ENCODE assay signal across 1 cellular context in genomic region chr19:588758-589692, GRCh38.
TF ChIP-seq lines count a peak whose summit lies in the region.

No MANE protein-coding gene starts in this region.

TF ChIP-seq in endothelial cell of umbilical vein, 7 proteins besides CTCF, POLR2A, EP300 and RAD21:
- TF ChIP-seq JUN (IDR thresholded peaks at IDR 0.05; ENCODE audit: borderline replicate concordance, insufficient read depth, insufficient read length, low read depth): no peak
- peak; percentile 45 for TF ChIP-seq EZH2 (IDR thresholded peaks at IDR 0.05; ENCODE audit: borderline replicate concordance, low read depth, low read length, severe bottlenecking)
